Comparison of ENCODE assay signal across 1 cellular context in genomic region chr1:201916649-201917249, GRCh38.
TF ChIP-seq lines count a peak whose summit lies in the region.

No MANE protein-coding gene starts in this region.

TF ChIP-seq in K562, 482 proteins besides CTCF, POLR2A, EP300 and RAD21 (continued from another document and continues in another):
- no peak for TF ChIP-seq CBFA2T3 (IDR thresholded peaks at IDR 0.05)
- TF ChIP-seq HMGXB4 (CRISPR knock-in tag; IDR thresholded peaks at IDR 0.05): no peak
- TF ChIP-seq ERF (CRISPR knock-in tag; IDR thresholded peaks at IDR 0.05): no peak
- no peak for TF ChIP-seq ZNF57 (CRISPR knock-in tag; IDR thresholded peaks at IDR 0.05)
- no peak for TF ChIP-seq POLR3A (IDR thresholded peaks at IDR 0.05; ENCODE audit: borderline replicate concordance, extremely low read depth, insufficient read depth, insufficient read length)
- peak; percentile 84 for TF ChIP-seq JUN (IDR thresholded peaks at IDR 0.05; ENCODE audit: borderline replicate concordance, low read depth, low read length)
- TF ChIP-seq JUN (CRISPR knock-in tag; IDR thresholded peaks at IDR 0.05; ENCODE audit: borderline replicate concordance): no peak
- TF ChIP-seq ETS1 (conservative IDR thresholded peaks at IDR 0.05; ENCODE audit: control insufficient read depth, low read depth, low read length): no peak
- TF ChIP-seq SRSF7 (optimal IDR thresholded peaks at IDR 0.05; ENCODE audit: low read depth, low read length): no peak
- TF ChIP-seq NKRF (IDR thresholded peaks at IDR 0.05; ENCODE audit: borderline replicate concordance): no peak
- TF ChIP-seq ZNF507 (tag; conservative IDR thresholded peaks at IDR 0.05): no peak
- TF ChIP-seq ADNP (tag; IDR thresholded peaks at IDR 0.05): no peak
- peak; percentile 65 for TF ChIP-seq ATF3 (IDR thresholded peaks at IDR 0.05)
- TF ChIP-seq ATF3 (CRISPR knock-in tag; conservative IDR thresholded peaks at IDR 0.05): no peak
- no peak for TF ChIP-seq PURB (CRISPR knock-in tag; IDR thresholded peaks at IDR 0.05; ENCODE audit: low read depth)
- TF ChIP-seq ATF1 (CRISPR knock-in tag; IDR thresholded peaks at IDR 0.05): no peak
- no peak for TF ChIP-seq ATF1 (tag; IDR thresholded peaks at IDR 0.05)
- no peak for TF ChIP-seq MTA3 (IDR thresholded peaks at IDR 0.05; ENCODE audit: borderline replicate concordance)
- TF ChIP-seq CHD7 (IDR thresholded peaks at IDR 0.05; ENCODE audit: low read depth, low read length): no peak
- TF ChIP-seq CBX8 (IDR thresholded peaks at IDR 0.05; ENCODE audit: borderline replicate concordance, extremely low read depth, low read depth, low read length, poor library complexity, severe bottlenecking): no peak
- no peak for TF ChIP-seq E4F1 (CRISPR knock-in tag; IDR thresholded peaks at IDR 0.05; ENCODE audit: borderline replicate concordance)
- TF ChIP-seq ZNF165 (CRISPR knock-in tag; IDR thresholded peaks at IDR 0.05; ENCODE audit: borderline replicate concordance): no peak
- no peak for TF ChIP-seq SP1 (CRISPR knock-in tag; IDR thresholded peaks at IDR 0.05)
- TF ChIP-seq SMAD4 (CRISPR knock-in tag; conservative IDR thresholded peaks at IDR 0.05): no peak
- TF ChIP-seq DNMT1 (IDR thresholded peaks at IDR 0.05): no peak
- TF ChIP-seq ZNF511 (CRISPR knock-in tag; IDR thresholded peaks at IDR 0.05): no peak
- TF ChIP-seq CSDE1 (IDR thresholded peaks at IDR 0.05): no peak
- no peak for TF ChIP-seq TGIF2 (CRISPR knock-in tag; IDR thresholded peaks at IDR 0.05)
- no peak for TF ChIP-seq PRMT5 (CRISPR knock-in tag; IDR thresholded peaks at IDR 0.05)
- no peak for TF ChIP-seq CCAR2 (IDR thresholded peaks at IDR 0.05; ENCODE audit: low read depth, low read length)
- TF ChIP-seq ZNF444 (CRISPR knock-in tag; IDR thresholded peaks at IDR 0.05): no peak
- 0 out of 2 replicates have a peak, but pooled peaks have one; percentile 15 for TF ChIP-seq ARID3A (IDR thresholded peaks at IDR 0.05; ENCODE audit: borderline replicate concordance, low read depth, low read length)
- TF ChIP-seq DDX20 (tag; IDR thresholded peaks at IDR 0.05; ENCODE audit: low read depth): no peak
- no peak for TF ChIP-seq ZBTB1 (CRISPR knock-in tag; IDR thresholded peaks at IDR 0.05; ENCODE audit: borderline replicate concordance, low read depth)
- TF ChIP-seq TCF7L2 (IDR thresholded peaks at IDR 0.05; ENCODE audit: low read depth, low read length): no peak
- TF ChIP-seq ZNF586 (CRISPR knock-in tag; conservative IDR thresholded peaks at IDR 0.05): no peak
